8 cellular contexts compared by ENCODE assay signal in genomic region chr11:86955674-86956522, GRCh38.
A peak's percentile ranks its signal among the peaks of the same experiment; 100 is the strongest.
DNase-seq lines count a peak whose midpoint lies in the region; TF ChIP-seq lines count a peak whose summit lies in the region.

No MANE protein-coding gene starts in this region.

- peak overlapping the region; percentile 88 for H3K27ac ChIP-seq in 22Rv1

- peak; percentile 21; the same call in 1 of the 2 replicates for TF ChIP-seq CTCF in 22Rv1 (IDR thresholded peaks at IDR 0.05)
- TF ChIP-seq CTCF in LNCAP (IDR thresholded peaks at IDR 0.05), result peak; percentile 14; the same call in 1 of the 2 replicates

- POLR2A ChIA-PET in HEK293T (lab: Yijun Ruan, JAX), result interaction anchor here (0.6 to 1.6 kb wide), 8 partner anchors 11 to 82 kb away, joined by 3 to 6 read pairs (median 4); partner anchors contain the start of gene TMEM135

- DNase-seq in HEK293T (ENCODE audit: extremely low spot score), result peak; percentile 81
- DNase-seq in SW480 (ENCODE audit: low spot score), result peak; percentile 80
- peak; percentile 53 for DNase-seq in dedifferentiated amniotic fluid mesenchymal stem cell (ENCODE audit: extremely low spot score)
- DNase-seq in left kidney (ENCODE audit: low read depth, low spot score), result peak; percentile 96
- peak; percentile 15 to 17 for DNase-seq in stimulated activated CD8-positive, alpha-beta memory T cell treated with anti-CD3 and anti-CD28 coated beads, Interleukin-15, amount 100 ng/mL, for 48 hours (ENCODE audit: low read depth in 2 of 2)

- CTCF ChIA-PET in HEK293T (lab: Yijun Ruan, JAX), result interaction anchor here (2.4 kb wide), 1 partner anchor 16 kb away, joined by 9 read pairs; no protein-coding TSS in a partner anchor

- H3K4me3 ChIP-seq in GM08714 (ENCODE audit: low read length), result peak overlapping the region; percentile 98

TF ChIP-seq in HEK293T, 16 proteins besides CTCF, POLR2A, EP300 and RAD21:
- TF ChIP-seq HDGF (IDR thresholded peaks at IDR 0.05; ENCODE audit: borderline replicate concordance), result no peak
- no peak for TF ChIP-seq FOXM1 (IDR thresholded peaks at IDR 0.05; ENCODE audit: borderline replicate concordance)
- peak; percentile 48; the same call in 1 of the 2 replicates for TF ChIP-seq L3MBTL2 (conservative IDR thresholded peaks at IDR 0.05)

Comparison
In these comparisons a context has a peak if more than half of its experiments do, and no peak if none do; other contexts are left out.
1. Peak in every context shown above with its lines: DNase-seq, H3K4me3 ChIP-seq and H3K27ac ChIP-seq.
2. DNase-seq: peak in every context shown above with its lines; median percentile 96 in left kidney; 81 in HEK293T; 80 in SW480; 53 in dedifferentiated amniotic fluid mesenchymal stem cell; 16 in stimulated activated CD8-positive, alpha-beta memory T cell treated with anti-CD3 and anti-CD28 coated beads, Interleukin-15, amount 100 ng/mL, for 48 hours.